Comparison of ENCODE assay signal across 15 cellular contexts in the genomic region with DNA sequence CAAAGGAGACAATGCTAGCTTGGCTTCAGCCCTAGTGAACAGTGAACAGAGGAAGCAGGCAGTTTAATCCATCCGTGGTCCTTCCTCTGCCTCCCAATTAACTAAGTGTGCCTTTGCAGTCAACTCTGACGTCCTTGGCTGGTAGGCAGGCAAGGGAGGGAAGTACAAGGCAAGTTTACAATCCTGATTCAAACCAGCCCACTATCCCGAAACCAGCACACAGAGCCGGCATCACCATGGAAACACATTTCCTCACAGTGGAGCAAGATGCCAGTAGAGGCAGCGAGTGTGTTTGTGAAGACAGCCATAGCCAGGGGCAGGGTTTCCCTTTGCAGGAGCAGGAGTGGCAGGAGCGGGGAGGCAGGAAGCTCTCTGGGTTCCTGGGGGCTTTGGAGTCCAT.
A peak's percentile ranks its signal among the peaks of the same experiment; 100 is the strongest.
DNase-seq lines count a peak whose midpoint lies in the region; ATAC-seq and TF ChIP-seq lines count a peak whose summit lies in the region.
"Had no signal": no experiment of that assay in that cellular context is flagged by ENCODE, and none has a peak within 500 bp of the region (broad histone marks: within the 10 kb centered on the region; RNA-seq: fewer than 3 reads in every experiment).

No MANE protein-coding gene starts in this region.

- TF ChIP-seq POLR2A in upper lobe of left lung (IDR thresholded peaks at IDR 0.05) (no peak), vagina (IDR thresholded peaks at IDR 0.05) (no peak)

- peak; percentile 8 for ATAC-seq in Right ventricle myocardium superior (ENCODE audit: poor library complexity)
- ATAC-seq in Right ventricle myocardium inferior: no peak
- ATAC-seq in upper lobe of left lung (ENCODE audit: low FRiP score in 2 of 2): no peak
- ATAC-seq in HG02678 (IDR thresholded peaks at IDR 0.05; ENCODE audit: unreplicated experiment): no peak
- ATAC-seq: activated naive CD4-positive, alpha-beta T cell treated with anti-CD3 and anti-CD28 coated beads, Interleukin-2, amount 50 U/mL, for 72 hours; natural killer cell; WTC11 had no signal

- H3K27me3 ChIP-seq in muscle layer of colon (ENCODE audit: control insufficient read depth in 1 of 2, insufficient read depth in 2 of 2, low read length in 2 of 2) (no peaks in the 10 kb centered on the region), upper lobe of left lung (no peaks in the 10 kb centered on the region), vagina (no peaks in the 10 kb centered on the region)
- H3K27me3 ChIP-seq: colonic mucosa had no signal

- 20 to 77% methylated on average over 4 to 6 of the region's 6 CpGs for WGBS in upper lobe of left lung, 2 donors

- H3K4me3 ChIP-seq in foreskin fibroblast (ENCODE audit: low read depth in 1 of 2, low read length in 2 of 2): no peak overlapping the region
- no peak overlapping the region for H3K4me3 ChIP-seq in muscle layer of colon (ENCODE audit: low read depth in 1 of 2, low read length in 2 of 2)
- H3K4me3 ChIP-seq in upper lobe of left lung: no peak overlapping the region
- H3K4me3 ChIP-seq in vagina: no peak overlapping the region
- H3K4me3 ChIP-seq: colonic mucosa, HAP-1 had no signal

- H3K9ac ChIP-seq in muscle layer of colon (ENCODE audit: low read length): no peak overlapping the region

- TF ChIP-seq CTCF in foreskin fibroblast (IDR thresholded peaks at IDR 0.05; ENCODE audit: low read depth, low read length) (no peak), upper lobe of left lung (IDR thresholded peaks at IDR 0.05) (no peak), vagina (IDR thresholded peaks at IDR 0.05) (no peak)

- H3K4me1 ChIP-seq in muscle layer of colon (ENCODE audit: insufficient read depth, low read length): peaks cover 30% of the 10 kb centered on the region
- peaks cover 0 to 13% (median 4%) of the 10 kb centered on the region in 4 donors for H3K4me1 ChIP-seq in upper lobe of left lung
- peaks cover 9% of the 10 kb centered on the region for H3K4me1 ChIP-seq in vagina
- H3K4me1 ChIP-seq: colonic mucosa, HAP-1 had no signal

- H3K27ac ChIP-seq in muscle layer of colon (ENCODE audit: low read depth, low read length): peak overlapping the region; percentile 72
- peak overlapping the region; percentile 13 to 74 (median 38) for H3K27ac ChIP-seq in upper lobe of left lung
- H3K27ac ChIP-seq in vagina: no peak overlapping the region
- H3K27ac ChIP-seq: colonic mucosa had no signal

- H3K9me3 ChIP-seq in muscle layer of colon (ENCODE audit: low read length) (no peaks in the 10 kb centered on the region), upper lobe of left lung (no peaks in the 10 kb centered on the region), vagina (no peaks in the 10 kb centered on the region)
- H3K9me3 ChIP-seq: colonic mucosa, HAP-1 had no signal

- no peak for DNase-seq in Right ventricle myocardium superior
- no peak for DNase-seq in Right ventricle myocardium inferior (ENCODE audit: missing footprints)
- DNase-seq in foreskin fibroblast: peak; percentile 40 to 70
- no peak for DNase-seq in upper lobe of left lung
- no peak for DNase-seq in GM03348 (ENCODE audit: low spot score)
- no peak for DNase-seq in vagina (ENCODE audit: extremely low spot score in 2 of 2)
- DNase-seq: Calu3, colonic mucosa, natural killer cell, NCI-H2107 had no signal

- no peak for TF ChIP-seq EP300 in upper lobe of left lung (IDR thresholded peaks at IDR 0.05)

- intact Hi-C loops in Right ventricle myocardium superior (cut with DNase I) (loop anchor here (5.0 kb wide), 1 partner anchor 72 kb away; a partner anchor contains a TSS), Right ventricle myocardium inferior (cut with DNase I) (no loop called here), vagina (cut with DNase I) (no loop called here)

- H3K36me3 ChIP-seq in muscle layer of colon (ENCODE audit: insufficient read depth, low read length) (peaks cover 26% of the 10 kb centered on the region), upper lobe of left lung (peaks cover 11 to 76% (median 30%) of the 10 kb centered on the region in 4 donors), vagina (peaks cover 0 to 36% of the 10 kb centered on the region in 2 donors)

Comparison
In these comparisons a context has a peak if more than half of its experiments do, and no peak if none do; other contexts are left out.
1. DNase-seq: peak in foreskin fibroblast (2 of 2); none in Right ventricle myocardium superior (single experiment), Right ventricle myocardium inferior (single experiment), upper lobe of left lung (0 of 2), GM03348 (single experiment) and vagina (0 of 2).